In genomic region chr19:39409886-39410619, GRCh38 we compare ENCODE assay signal across 8 cellular contexts. TPM values are rescaled to one million over a fixed set of nuclear protein-coding genes. Genes with fewer than 3 reads are reported as not detected.
DNase-seq lines count a peak whose midpoint lies in the region; FAIRE-seq and TF ChIP-seq lines count a peak whose summit lies in the region.

No MANE protein-coding gene starts in this region.

- TF ChIP-seq EP300 in H1 (IDR thresholded peaks at IDR 0.05; ENCODE audit: borderline replicate concordance in 1 of 2, low read depth in 2 of 2, low read length in 2 of 2): no peak
- TF ChIP-seq EP300 in stomach (IDR thresholded peaks at IDR 0.05): no peak

- CTCF ChIA-PET in H1 (lab: Charles Lee; ENCODE audit: partially characterized antibody): interaction anchor here (1.0 to 3.9 kb wide), 2 partner anchors 10 to 13 kb away, joined by 4 to 38 read pairs; no protein-coding TSS in a partner anchor

- TF ChIP-seq CTCF in H1 (IDR thresholded peaks at IDR 0.05; ENCODE audit: control extremely low read depth in 1 of 3, insufficient read depth in 1 of 3, low read depth in 1 of 3, low read length in 3 of 3) (no peak), mesothelial cell of epicardium (IDR thresholded peaks at IDR 0.05; ENCODE audit: unreplicated experiment) (peak; percentile 10), stomach (IDR thresholded peaks at IDR 0.05) (no peak)

- peak overlapping the region; percentile 64 for H3K56ac ChIP-seq in H1 (replicated peaks; ENCODE audit: insufficient read length, low read depth, low read length)

- H3K4me2 ChIP-seq in H1 (ENCODE audit: insufficient read depth in 1 of 2, low read depth in 2 of 2, low read length in 2 of 2): peak overlapping the region; percentile 78 to 84

- H3K4me1 ChIP-seq in H1 (replicated peaks in 1 of 4; ENCODE audit: control insufficient read depth in 3 of 4, insufficient read depth in 4 of 4, low read length in 3 of 4) (peaks cover 10 to 47% (median 23%) of the 10 kb centered on the region in 4 experiments), stomach (peaks cover 30 to 77% (median 59%) of the 10 kb centered on the region in 4 donors)

- no peak overlapping the region for H2BK20ac ChIP-seq in H1 (ENCODE audit: low read length)

- DNase-seq in NCI-H146 (lab: John Stamatoyannopoulos, UW): peak; percentile 53
- no peak for DNase-seq in NCI-H146 treated with DMSO at 0.1 percent for 48 hours (lab: John Stamatoyannopoulos, UW; ENCODE audit: unreplicated experiment)
- DNase-seq in NCI-H2029 treated with DMSO at 0.1 percent for 48 hours (lab: John Stamatoyannopoulos, UW): peak; percentile 22
- DNase-seq in activated CD4-positive, alpha-beta T cell treated with anti-CD3 and anti-CD28 coated beads, Interleukin-2, amount 50 U/mL, for 48 hours: peak; percentile 68 to 73
- DNase-seq in H1 (ENCODE audit: low read depth in 1 of 2, low spot score in 2 of 2): peak in 1 of 2 experiments; percentile 67
- DNase-seq in mesothelial cell of epicardium (ENCODE audit: low spot score in 2 of 2, unreplicated experiment in 2 of 2): no peak
- peak; percentile 76 for DNase-seq in stomach
- no peak for DNase-seq in NCI-H526 treated with DMSO at 0.1 percent for 48 hours (lab: John Stamatoyannopoulos, UW)

- POLR2A ChIA-PET in H1 (lab: Charles Lee; ENCODE audit: partially characterized antibody): interaction anchor here (0.7 to 14.3 kb wide), 7 partner anchors 10 to 65 kb away, joined by 4 to 234 read pairs (median 7); partner anchors contain the start of genes MED29, PAF1, RPS16 and SUPT5H

- H3K27me3 ChIP-seq in H1 (replicated peaks in 1 of 4; ENCODE audit: control insufficient read depth in 3 of 4, extremely low read depth in 1 of 4, insufficient read depth in 3 of 4, low read length in 3 of 4) (no peaks in the 10 kb centered on the region), stomach (no peaks in the 10 kb centered on the region)

- H3K4me3 ChIP-seq in H1 (ENCODE audit: extremely low read depth in 1 of 4, insufficient read depth in 2 of 4, low read depth in 3 of 4, low read length in 4 of 4) (peak overlapping the region; percentile 64 to 97 (median 83)), stomach (peak overlapping the region; percentile 91 to 95 (median 93))

- no peaks in the 10 kb centered on the region for H3K79me1 ChIP-seq in H1 (ENCODE audit: low read depth, low read length)

- peaks cover 0 to 14% of the 10 kb centered on the region in 2 experiments for H4K20me1 ChIP-seq in H1 (replicated peaks in 1 of 2; ENCODE audit: control insufficient read depth in 1 of 2, insufficient read depth in 2 of 2, low read length in 2 of 2)

- H2AFZ ChIP-seq in H1 (ENCODE audit: low read length): no peak overlapping the region

- peak overlapping the region; percentile 96; the same call in 1 of the 2 replicates for H2BK12ac ChIP-seq in H1 (ENCODE audit: low read depth, low read length)

- WGBS in H1 (ENCODE audit: extremely low coverage in 1 of 2, insufficient coverage in 1 of 2, insufficient read length in 1 of 2, insufficient replicate concordance in 2 of 2, low coverage in 1 of 2, low lambda C conversion rate in 2 of 2, missing lambda C conversion rate in 1 of 2), 2 experiments: 3 to 80% methylated on average over 1 to 36 of the region's 39 CpGs
- 0 to 1% (median 1%) methylated on average over 31 to 39 of the region's 39 CpGs for WGBS in stomach, 5 donors

- peak overlapping the region; percentile 94 for H3K4me3 Mint-ChIP-seq in mesothelial cell of epicardium

- H3K4ac ChIP-seq in H1 (replicated peaks; ENCODE audit: insufficient read length, low read depth, low read length): peak overlapping the region; percentile 62

- TF ChIP-seq POLR2A in H1 (IDR thresholded peaks at IDR 0.05; ENCODE audit: control extremely low read depth in 1 of 2, low read depth in 2 of 2, low read length in 2 of 2) (peak; percentile 58 to 96), stomach (IDR thresholded peaks at IDR 0.05) (peak in 3 of 4 donors; percentile 33 to 97 (median 84))

- H3K9me3 Mint-ChIP-seq in mesothelial cell of epicardium: no peaks in the 10 kb centered on the region

- H3K27ac ChIP-seq in H1 (ENCODE audit: low read depth, low read length) (peak overlapping the region; percentile 92), stomach (peak overlapping the region; percentile 92 to 100 (median 98))

- no peaks in the 10 kb centered on the region for H3K9me3 ChIP-seq in H1 (ENCODE audit: insufficient read depth in 2 of 2, low read depth in 1 of 2, low read length in 1 of 2)
- no peaks in the 10 kb centered on the region for H3K9me3 ChIP-seq in stomach

- H4K91ac ChIP-seq in H1 (replicated peaks; ENCODE audit: insufficient read length, low read length): peak overlapping the region; percentile 55

- H3K9ac ChIP-seq in H1 (replicated peaks in 1 of 4; ENCODE audit: extremely low read depth in 1 of 4, low read depth in 3 of 4, low read length in 3 of 4): peak overlapping the region; percentile 79 to 92 (median 88)

- H3K4me1 Mint-ChIP-seq in mesothelial cell of epicardium: peaks cover 49% of the 10 kb centered on the region

- no peak for FAIRE-seq in H1 (lab: Jason Lieb, UNC)

- H2BK120ac ChIP-seq in H1 (replicated peaks; ENCODE audit: low read depth, low read length): no peak overlapping the region

- peak overlapping the region; percentile 87; the same call in 1 of the 2 replicates for H2BK5ac ChIP-seq in H1 (ENCODE audit: low read depth, low read length)

- peaks cover 1% of the 10 kb centered on the region for H3K27me3 Mint-ChIP-seq in mesothelial cell of epicardium (ENCODE audit: low read depth)

- no peak overlapping the region for H3K23ac ChIP-seq in H1 (ENCODE audit: insufficient read length)

- peak overlapping the region; percentile 40; the same call in 1 of the 2 replicates for H2BK15ac ChIP-seq in H1 (ENCODE audit: low read length)

- peaks cover 6 to 31% of the 10 kb centered on the region in 2 experiments; a peak in 3 of 4 replicates for H3K79me2 ChIP-seq in H1 (ENCODE audit: control insufficient read depth in 1 of 2, insufficient read depth in 2 of 2, low read length in 2 of 2)

- H3K36me3 Mint-ChIP-seq in mesothelial cell of epicardium: peaks cover 4% of the 10 kb centered on the region

- peaks cover 24% of the 10 kb centered on the region for H3K23me2 ChIP-seq in H1 (ENCODE audit: low read depth, low read length)

- peak overlapping the region; percentile 1 for H2AK5ac ChIP-seq in H1 (ENCODE audit: low read depth, low read length)

- H3K36me3 ChIP-seq in H1 (ENCODE audit: control insufficient read depth in 2 of 4, insufficient read depth in 4 of 4, low read length in 3 of 4): peaks cover 0 to 5% (median 0%) of the 10 kb centered on the region in 4 experiments; a peak in 1 of 8 replicates
- peaks cover 15 to 23% (median 20%) of the 10 kb centered on the region in 4 donors for H3K36me3 ChIP-seq in stomach

- H4K8ac ChIP-seq in H1 (ENCODE audit: extremely low read depth, insufficient read depth, low read length): peak overlapping the region; percentile 51; the same call in 1 of the 2 replicates

- peak overlapping the region; percentile 69 for H4K5ac ChIP-seq in H1 (ENCODE audit: insufficient read length, low read depth, low read length)

- TF ChIP-seq RAD21 in H1 (IDR thresholded peaks at IDR 0.05 in 1 of 2, conservative IDR thresholded peaks at IDR 0.05 in 1 of 2; ENCODE audit: low read depth in 2 of 2, low read length in 2 of 2): no peak

- H3K18ac ChIP-seq in H1 (ENCODE audit: extremely low read depth, low read length): peak overlapping the region; percentile 90

- intact Hi-C loops in stomach (cut with DNase I; ENCODE audit: low total_unique reads): no loop called here

- H3K14ac ChIP-seq in H1 (ENCODE audit: insufficient read length): no peak overlapping the region

- H3K27ac Mint-ChIP-seq in mesothelial cell of epicardium: peak overlapping the region; percentile 87

RNA-seq across cellular contexts. Expression of gene PLEKHG2, which starts 2.4 kb away (rescaled TPM):
- 64.0 and 65.7 TPM in 2 replicates for total RNA-seq in H1 (2021; fragmentation: NEBNext Ultra II Directional; extraction: Animal tissue kit (Norgen Biotek cat#: 25700))
- polyA plus RNA-seq in H1 (2011; rRNA removed) (16.9 and 21.8 TPM in 2 replicates), stomach (1 to 10 TPM; 4.6 to 6.3 (median 4.9) TPM)
- polyA plus RNA-seq in H1 (2011; cell fraction: cytosol; rRNA removed): 12.2 TPM
- polyA plus RNA-seq in H1 (2011; cell fraction: nucleus; rRNA removed): 79.0 TPM
- polyA plus RNA-seq in H1 (2012, experiment 1 of 2): 32.6 to 44.5 TPM (median 43.1 TPM) in 4 replicates
- polyA plus RNA-seq in H1 (2012, experiment 2 of 2): 107 TPM
- polyA plus RNA-seq in H1 (2013, experiment 1 of 2): 29.9 TPM
- polyA plus RNA-seq in H1 (2013, experiment 2 of 2): 28.4 TPM
- 19.0 and 20.2 TPM in 2 replicates for polyA minus RNA-seq in H1 (2011; rRNA and poly(A)+ RNA removed)
- 53.9 TPM for polyA minus RNA-seq in H1 (2011; cell fraction: cytosol; rRNA and poly(A)+ RNA removed)
- polyA minus RNA-seq in H1 (2011; cell fraction: nucleus; rRNA and poly(A)+ RNA removed): 37.5 TPM
- total RNA-seq in mesothelial cell of epicardium (160 to 172 TPM (median 164 TPM) in 3 replicates), stomach (10 to 100 TPM in 2 of 5 donors, 1 to 10 TPM in 3; 1.4 to 20.2 (median 8.5) TPM)

RNA-seq across cellular contexts. Expression of gene ZFP36, which starts 3.4 kb away (rescaled TPM):
- total RNA-seq in H1 (2021; fragmentation: NEBNext Ultra II Directional; extraction: Animal tissue kit (Norgen Biotek cat#: 25700)): 10.9 and 12.2 TPM in 2 replicates
- polyA plus RNA-seq in H1 (2011; rRNA removed) (4.0 and 7.3 TPM in 2 replicates), stomach (100 to 1,000 TPM; 127 to 150 (median 136) TPM)
- polyA plus RNA-seq in H1 (2011; cell fraction: cytosol; rRNA removed): 1.9 TPM
- polyA plus RNA-seq in H1 (2011; cell fraction: nucleus; rRNA removed): 15.8 TPM
- polyA plus RNA-seq in H1 (2012, experiment 1 of 2): 10.1 to 11.7 TPM (median 11.0 TPM) in 4 replicates
- 11.5 TPM for polyA plus RNA-seq in H1 (2012, experiment 2 of 2)
- polyA plus RNA-seq in H1 (2013, experiment 1 of 2): 14.0 TPM
- polyA plus RNA-seq in H1 (2013, experiment 2 of 2): 14.2 TPM
- polyA minus RNA-seq in H1 (2011; rRNA and poly(A)+ RNA removed): 0.76 and 1.6 TPM in 2 replicates
- 4.3 TPM for polyA minus RNA-seq in H1 (2011; cell fraction: cytosol; rRNA and poly(A)+ RNA removed)
- 22.0 TPM for polyA minus RNA-seq in H1 (2011; cell fraction: nucleus; rRNA and poly(A)+ RNA removed)
- total RNA-seq in mesothelial cell of epicardium (111 to 113 TPM (median 111 TPM) in 3 replicates), stomach (1,000 to 10,000 TPM in 1 of 5 donors, 100 to 1,000 TPM in 3, 10 to 100 TPM in 1; 26.1 to 1,667 (median 340) TPM)

RNA-seq across cellular contexts. Expression of gene MED29, which starts 18.9 kb away (rescaled TPM):
- 31.1 and 32.3 TPM in 2 replicates for total RNA-seq in H1 (2021; fragmentation: NEBNext Ultra II Directional; extraction: Animal tissue kit (Norgen Biotek cat#: 25700))
- polyA plus RNA-seq in H1 (2011; rRNA removed) (52.5 and 71.4 TPM in 2 replicates), stomach (10 to 100 TPM; 20.4 to 22.1 (median 20.5) TPM)
- 52.3 TPM for polyA plus RNA-seq in H1 (2011; cell fraction: cytosol; rRNA removed)
- 31.6 TPM for polyA plus RNA-seq in H1 (2011; cell fraction: nucleus; rRNA removed)
- polyA plus RNA-seq in H1 (2012, experiment 1 of 2): 24.5 to 29.2 TPM (median 25.3 TPM) in 4 replicates
- polyA plus RNA-seq in H1 (2012, experiment 2 of 2): 22.1 TPM
- 23.1 TPM for polyA plus RNA-seq in H1 (2013, experiment 1 of 2)
- polyA plus RNA-seq in H1 (2013, experiment 2 of 2): 22.7 TPM
- polyA minus RNA-seq in H1 (2011; rRNA and poly(A)+ RNA removed): 28.2 and 33.6 TPM in 2 replicates
- 14.7 TPM for polyA minus RNA-seq in H1 (2011; cell fraction: cytosol; rRNA and poly(A)+ RNA removed)
- polyA minus RNA-seq in H1 (2011; cell fraction: nucleus; rRNA and poly(A)+ RNA removed): 29.0 TPM
- total RNA-seq in mesothelial cell of epicardium (35.6 to 39.2 TPM (median 36.1 TPM) in 3 replicates), stomach (10 to 100 TPM in 4 of 5 donors, 1 to 10 TPM in 1; 6.4 to 91.0 (median 23.0) TPM)

RNA-seq across cellular contexts. Expression of gene PAF1, which starts 19.1 kb away (rescaled TPM):
- 31.4 and 33.1 TPM in 2 replicates for total RNA-seq in H1 (2021; fragmentation: NEBNext Ultra II Directional; extraction: Animal tissue kit (Norgen Biotek cat#: 25700))
- polyA plus RNA-seq in H1 (2011; rRNA removed) (58.6 and 67.8 TPM in 2 replicates), stomach (10 to 100 TPM; 31.7 to 49.0 (median 32.2) TPM)
- 40.0 TPM for polyA plus RNA-seq in H1 (2011; cell fraction: cytosol; rRNA removed)
- polyA plus RNA-seq in H1 (2011; cell fraction: nucleus; rRNA removed): 36.3 TPM
- polyA plus RNA-seq in H1 (2012, experiment 1 of 2): 39.0 to 40.5 TPM (median 39.8 TPM) in 4 replicates
- polyA plus RNA-seq in H1 (2012, experiment 2 of 2): 12.1 TPM
- 25.0 TPM for polyA plus RNA-seq in H1 (2013, experiment 1 of 2)
- polyA plus RNA-seq in H1 (2013, experiment 2 of 2): 22.3 TPM
- 15.7 and 16.5 TPM in 2 replicates for polyA minus RNA-seq in H1 (2011; rRNA and poly(A)+ RNA removed)
- 22.2 TPM for polyA minus RNA-seq in H1 (2011; cell fraction: cytosol; rRNA and poly(A)+ RNA removed)
- polyA minus RNA-seq in H1 (2011; cell fraction: nucleus; rRNA and poly(A)+ RNA removed): 36.7 TPM
- total RNA-seq in mesothelial cell of epicardium (41.4 to 47.8 TPM (median 42.9 TPM) in 3 replicates), stomach (10 to 100 TPM in 3 of 5 donors, 1 to 10 TPM in 2; 7.0 to 77.2 (median 21.4) TPM)

RNA-seq across cellular contexts. Expression of gene RPS16, which starts 25.7 kb away (rescaled TPM):
- total RNA-seq in H1 (2021; fragmentation: NEBNext Ultra II Directional; extraction: Animal tissue kit (Norgen Biotek cat#: 25700)): 2,433 and 2,482 TPM in 2 replicates
- 7,810 and 9,546 TPM in 2 replicates for polyA plus RNA-seq in H1 (2011; rRNA removed)
- 5,561 TPM for polyA plus RNA-seq in H1 (2011; cell fraction: cytosol; rRNA removed)
- 4,175 TPM for polyA plus RNA-seq in H1 (2011; cell fraction: nucleus; rRNA removed)
- 3,337 to 4,443 TPM (median 4,024 TPM) in 4 replicates for polyA plus RNA-seq in H1 (2012, experiment 1 of 2)
- polyA plus RNA-seq in H1 (2012, experiment 2 of 2): 7,637 TPM
- 4,469 TPM for polyA plus RNA-seq in H1 (2013, experiment 1 of 2)
- 4,343 TPM for polyA plus RNA-seq in H1 (2013, experiment 2 of 2)
- polyA minus RNA-seq in H1 (2011; rRNA and poly(A)+ RNA removed): 1,416 and 1,486 TPM in 2 replicates
- 1,670 TPM for polyA minus RNA-seq in H1 (2011; cell fraction: cytosol; rRNA and poly(A)+ RNA removed)
- 1,057 TPM for polyA minus RNA-seq in H1 (2011; cell fraction: nucleus; rRNA and poly(A)+ RNA removed)
- 1,616 to 1,722 TPM (median 1,707 TPM) in 3 replicates for total RNA-seq in mesothelial cell of epicardium
- 1,000 to 10,000 TPM in 3 of 5 donors, 100 to 1,000 TPM in 1, 10 to 100 TPM in 1; 69.0 to 2,451 (median 1,419) TPM for total RNA-seq in stomach
- 1,000 to 10,000 TPM; 3,264 to 4,294 (median 3,586) TPM for polyA plus RNA-seq in stomach

Comparison
In these comparisons a context has a peak if more than half of its experiments do, and no peak if none do; other contexts are left out.
1. DNase-seq: peak in NCI-H146 (single experiment), NCI-H2029 treated with DMSO at 0.1 percent for 48 hours (single experiment), activated CD4-positive, alpha-beta T cell treated with anti-CD3 and anti-CD28 coated beads, Interleukin-2, amount 50 U/mL, for 48 hours (2 of 2) and stomach (single experiment); none in NCI-H146 treated with DMSO at 0.1 percent for 48 hours (single experiment), mesothelial cell of epicardium (0 of 2) and NCI-H526 treated with DMSO at 0.1 percent for 48 hours (single experiment).